8 cellular contexts compared by ENCODE assay signal in the genomic region with DNA sequence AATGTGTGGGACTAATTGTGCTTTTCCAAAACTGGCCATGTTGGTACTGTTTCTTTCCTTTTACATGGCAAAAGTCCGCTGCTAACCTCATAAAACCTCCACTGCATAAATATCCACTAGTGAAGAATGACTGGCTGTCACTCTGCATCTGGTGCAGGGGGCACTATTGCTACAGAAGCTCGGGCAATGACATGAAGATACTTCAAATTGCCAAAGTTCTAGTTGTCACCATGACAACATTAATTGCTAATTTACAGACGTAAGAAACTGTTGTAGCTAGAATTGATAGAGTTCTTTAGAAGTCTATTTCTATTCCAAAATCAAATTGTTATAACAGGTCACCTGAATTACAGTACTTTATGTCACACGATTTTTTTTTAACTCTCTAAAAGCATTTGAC. TPM values are rescaled to one million over a fixed set of nuclear protein-coding genes. Genes with fewer than 3 reads are reported as not detected.
DNase-seq lines count a peak whose midpoint lies in the region; ATAC-seq, FAIRE-seq and TF ChIP-seq lines count a peak whose summit lies in the region.

No MANE protein-coding gene starts in this region.

- dilution Hi-C loops in endothelial cell of umbilical vein (cut with MboI; ENCODE audit: extremely low pct_ligation_motif_present, low sequenced_read_pairs): no loop called here

- peak overlapping the region; percentile 98 for H3K4me2 ChIP-seq in OCI-LY7 (ENCODE audit: low read length)
- H3K4me2 ChIP-seq in endothelial cell of umbilical vein (ENCODE audit: insufficient read depth, low read length): no peak overlapping the region

- H3K4me3 ChIP-seq in OCI-LY7 (ENCODE audit: low read depth, low read length, poor library complexity, severe bottlenecking) (peak overlapping the region; percentile 73), endothelial cell of umbilical vein (replicated peaks in 1 of 3; ENCODE audit: insufficient read depth in 1 of 3, low read depth in 1 of 3, low read length in 3 of 3) (no peak overlapping the region), prostate gland (no peak overlapping the region)

- CTCF ChIA-PET in OCI-LY7 (lab: Charles Lee; ENCODE audit: unreplicated experiment) (no interaction called here), endothelial cell of umbilical vein (lab: Charles Lee) (interaction anchor here (0.6 to 1.3 kb wide), 2 partner anchors 72 to 199 kb away, joined by 3 to 4 read pairs; no protein-coding TSS in a partner anchor)

- TF ChIP-seq CTCF in OCI-LY7 (conservative IDR thresholded peaks at IDR 0.05; ENCODE audit: low read length) (peak; percentile 60), endothelial cell of umbilical vein (IDR thresholded peaks at IDR 0.05; ENCODE audit: extremely low read depth in 1 of 2, insufficient read depth in 1 of 2, low read depth in 1 of 2, low read length in 2 of 2) (peak in 1 of 2 donors; percentile 30), prostate gland (IDR thresholded peaks at IDR 0.05) (no peak)

- peak overlapping the region; percentile 85 for H3K27ac Mint-ChIP-seq in stimulated activated memory B cell treated with anti-CD40 and anti-IgM and Interleukin-4, amounts not matched to agents 10 μg/mL and 1 μg/mL and 100 μg/mL, for 72 hours

- FAIRE-seq in endothelial cell of umbilical vein (lab: Jason Lieb, UNC): no peak

- peaks cover 14% of the 10 kb centered on the region for H3K9me3 Mint-ChIP-seq in stimulated activated memory B cell treated with anti-CD40 and anti-IgM and Interleukin-4, amounts not matched to agents 10 μg/mL and 1 μg/mL and 100 μg/mL, for 72 hours

- no peak overlapping the region for H3K9ac ChIP-seq in endothelial cell of umbilical vein (replicated peaks; ENCODE audit: extremely low read depth, insufficient read depth, low read length)

- 9% methylated on average over 4 of the region's 4 CpGs for WGBS in prostate gland

- intact Hi-C loops in OCI-LY7 (cut with micrococcal nuclease; ENCODE audit: unreplicated experiment) (loop anchor here (1.0 to 10.0 kb wide), 2 partner anchors 105 to 1449 kb away; a partner anchor contains a TSS), endothelial cell of umbilical vein (cut with micrococcal nuclease) (loop anchor here (5.0 kb wide), 1 partner anchor 121 kb away; a partner anchor contains a TSS), prostate gland (cut with DNase I) (loop anchor here (10.0 kb wide), 1 partner anchor 109 kb away; a partner anchor contains a TSS)

- H4K20me1 ChIP-seq in OCI-LY7 (ENCODE audit: insufficient read depth, low read length) (no peaks in the 10 kb centered on the region), endothelial cell of umbilical vein (replicated peaks; ENCODE audit: control insufficient read depth, extremely low read depth, insufficient read depth, low read length) (no peaks in the 10 kb centered on the region)

- H3K27me3 ChIP-seq in endothelial cell of umbilical vein (ENCODE audit: control insufficient read depth in 2 of 2, insufficient read depth in 2 of 2, low read length in 2 of 2) (peaks cover 11 to 25% of the 10 kb centered on the region in 2 experiments), prostate gland (replicated peaks; ENCODE audit: insufficient read depth) (no peaks in the 10 kb centered on the region)

- POLR2A ChIA-PET in OCI-LY7 (lab: Charles Lee): interaction anchor here (0.7 to 1.3 kb wide), 2 partner anchors 9 to 11 kb away, joined by 3 to 4 read pairs; no protein-coding TSS in a partner anchor
- POLR2A ChIA-PET in endothelial cell of umbilical vein (lab: Charles Lee): no interaction called here

- DNase-seq in activated CD4-positive, alpha-beta T cell treated with anti-CD3 and anti-CD28 coated beads, Interleukin-2, amount 50 U/mL, for 1 hour: peak; percentile 12
- DNase-seq in activated CD4-positive, alpha-beta T cell treated with anti-CD3 and anti-CD28 coated beads for 4 hours: no peak
- DNase-seq in OCI-LY7 (ENCODE audit: low spot score) (peak; percentile 7), endothelial cell of umbilical vein (ENCODE audit: low read depth, low spot score) (peak; percentile 31), prostate gland (ENCODE audit: low spot score) (no peak)
- no peak for DNase-seq in activated CD4-positive, CD25-positive, alpha-beta regulatory T cell (lab: John Stamatoyannopoulos, UW)

- H3K36me3 Mint-ChIP-seq in stimulated activated memory B cell treated with anti-CD40 and anti-IgM and Interleukin-4, amounts not matched to agents 10 μg/mL and 1 μg/mL and 100 μg/mL, for 72 hours: peaks cover 24% of the 10 kb centered on the region

- peaks cover 16% of the 10 kb centered on the region for H3K4me1 ChIP-seq in OCI-LY7 (ENCODE audit: insufficient read depth, low read length, poor library complexity, severe bottlenecking)
- H3K4me1 ChIP-seq in endothelial cell of umbilical vein (ENCODE audit: control insufficient read depth, extremely low read depth, insufficient read depth, low read length): peaks cover 8% of the 10 kb centered on the region
- no peaks in the 10 kb centered on the region for H3K4me1 ChIP-seq in prostate gland (replicated peaks)

- H3K9me1 ChIP-seq in endothelial cell of umbilical vein (replicated peaks; ENCODE audit: control insufficient read depth, extremely low read depth, insufficient read depth, low read length): no peaks in the 10 kb centered on the region

- no peaks in the 10 kb centered on the region for H3K9me3 ChIP-seq in OCI-LY7 (ENCODE audit: low read length)
- H3K9me3 ChIP-seq in endothelial cell of umbilical vein (replicated peaks; ENCODE audit: control insufficient read depth, insufficient read depth, low read length): no peaks in the 10 kb centered on the region
- H3K9me3 ChIP-seq in prostate gland: no peaks in the 10 kb centered on the region

- H3K79me2 ChIP-seq in OCI-LY7 (ENCODE audit: insufficient read depth, low read depth, low read length) (peaks cover 4% of the 10 kb centered on the region; the same call in 1 of the 2 replicates), endothelial cell of umbilical vein (ENCODE audit: control insufficient read depth, insufficient read depth, low read length) (no peaks in the 10 kb centered on the region)

- H3K36me3 ChIP-seq in OCI-LY7 (ENCODE audit: insufficient read depth, low read length): no peaks in the 10 kb centered on the region
- no peaks in the 10 kb centered on the region for H3K36me3 ChIP-seq in endothelial cell of umbilical vein (ENCODE audit: control insufficient read depth in 2 of 2, extremely low read depth in 1 of 2, insufficient read depth in 2 of 2, low read length in 2 of 2)
- H3K36me3 ChIP-seq in prostate gland: no peaks in the 10 kb centered on the region

- BruUV-seq in OCI-LY7 (replicated peaks; lab: Mats Ljungman, UMichigan) (TSS peak; percentile 75), endothelial cell of umbilical vein (replicated peaks; lab: Mats Ljungman, UMichigan) (no TSS peak)

- ATAC-seq in stimulated activated memory B cell treated with anti-CD40 and anti-IgM and Interleukin-4, amounts not matched to agents 10 μg/mL and 1 μg/mL and 100 μg/mL, for 72 hours: no peak
- ATAC-seq in HG03342 (IDR thresholded peaks at IDR 0.05; ENCODE audit: unreplicated experiment): no peak

- H3K27ac ChIP-seq in OCI-LY7 (ENCODE audit: low read depth, low read length, poor library complexity, severe bottlenecking) (no peak overlapping the region), endothelial cell of umbilical vein (ENCODE audit: insufficient read depth, low read depth, low read length) (no peak overlapping the region), prostate gland (no peak overlapping the region)

- H2AFZ ChIP-seq in OCI-LY7 (ENCODE audit: low read length) (peak overlapping the region; percentile 99), endothelial cell of umbilical vein (ENCODE audit: low read depth, low read length) (no peak overlapping the region)

- peaks cover 28% of the 10 kb centered on the region for H3K27me3 Mint-ChIP-seq in stimulated activated memory B cell treated with anti-CD40 and anti-IgM and Interleukin-4, amounts not matched to agents 10 μg/mL and 1 μg/mL and 100 μg/mL, for 72 hours

- H3K9me2 ChIP-seq in OCI-LY7 (ENCODE audit: insufficient read depth, low read length): no peaks in the 10 kb centered on the region

- peaks cover 11% of the 10 kb centered on the region for H3K4me1 Mint-ChIP-seq in stimulated activated memory B cell treated with anti-CD40 and anti-IgM and Interleukin-4, amounts not matched to agents 10 μg/mL and 1 μg/mL and 100 μg/mL, for 72 hours

- TF ChIP-seq POLR2A in endothelial cell of umbilical vein (IDR thresholded peaks at IDR 0.05; ENCODE audit: low read depth, low read length) (no peak), prostate gland (IDR thresholded peaks at IDR 0.05) (no peak)

- peak overlapping the region; percentile 60 for H3K4me3 Mint-ChIP-seq in stimulated activated memory B cell treated with anti-CD40 and anti-IgM and Interleukin-4, amounts not matched to agents 10 μg/mL and 1 μg/mL and 100 μg/mL, for 72 hours

RNA-seq across cellular contexts. Expression of a gene that starts 0.9 kb away (rescaled TPM):
- total RNA-seq in OCI-LY7 (2014; rRNA removed; shearing (Covaris generic)): not detected in 2 replicates
- not detected in 2 replicates for total RNA-seq in OCI-LY7 (2022)
- not detected in 2 replicates for total RNA-seq in endothelial cell of umbilical vein
- polyA plus RNA-seq in endothelial cell of umbilical vein: not detected in 2 replicates
- polyA plus RNA-seq in endothelial cell of umbilical vein (2011; cell fraction: cytosol; rRNA removed): not detected in 2 replicates
- polyA plus RNA-seq in endothelial cell of umbilical vein (2011; cell fraction: nucleus; rRNA removed): not detected in 2 replicates
- not detected in 2 replicates for polyA plus RNA-seq in endothelial cell of umbilical vein (2012)
- polyA minus RNA-seq in endothelial cell of umbilical vein: not detected in 2 replicates
- polyA minus RNA-seq in endothelial cell of umbilical vein (2011; cell fraction: cytosol; rRNA and poly(A)+ RNA removed): not detected
- not detected in 2 replicates for polyA minus RNA-seq in endothelial cell of umbilical vein (2011; cell fraction: nucleus; rRNA and poly(A)+ RNA removed)
- 1 to 10 TPM in 1 of 2 donors, under 1 TPM in 1; 0.27 to 1.0 TPM for total RNA-seq in prostate gland

RNA-seq across cellular contexts. Expression of a gene that starts 0.9 kb away (rescaled TPM):
- total RNA-seq in OCI-LY7 (2014; rRNA removed; shearing (Covaris generic)): 2.8 and 4.8 TPM in 2 replicates
- total RNA-seq in OCI-LY7 (2022): 2.9 and 4.2 TPM in 2 replicates
- 2.7 TPM in 2 replicates for total RNA-seq in endothelial cell of umbilical vein
- 0.45 and 0.69 TPM in 2 replicates for polyA plus RNA-seq in endothelial cell of umbilical vein
- 1.0 and 1.1 TPM in 2 replicates for polyA plus RNA-seq in endothelial cell of umbilical vein (2011; cell fraction: cytosol; rRNA removed)
- polyA plus RNA-seq in endothelial cell of umbilical vein (2011; cell fraction: nucleus; rRNA removed): 2.1 and 2.6 TPM in 2 replicates
- 1.6 and 2.1 TPM in 2 replicates for polyA plus RNA-seq in endothelial cell of umbilical vein (2012)
- polyA minus RNA-seq in endothelial cell of umbilical vein: 0.55 and 0.66 TPM in 2 replicates
- 3.1 TPM for polyA minus RNA-seq in endothelial cell of umbilical vein (2011; cell fraction: cytosol; rRNA and poly(A)+ RNA removed)
- 2.6 and 3.1 TPM in 2 replicates for polyA minus RNA-seq in endothelial cell of umbilical vein (2011; cell fraction: nucleus; rRNA and poly(A)+ RNA removed)
- total RNA-seq in prostate gland: 10 to 100 TPM; 11.9 to 17.4 TPM

RNA-seq across cellular contexts. Expression of a gene that starts 40.3 kb away (rescaled TPM):
- total RNA-seq in OCI-LY7 (2014; rRNA removed; shearing (Covaris generic)): 0.21 and 2.4 TPM in 2 replicates
- total RNA-seq in OCI-LY7 (2022) (0.79 and 0.82 TPM in 2 replicates), endothelial cell of umbilical vein (11.2 and 13.4 TPM in 2 replicates), prostate gland (10 to 100 TPM; 15.8 to 22.8 TPM)
- polyA plus RNA-seq in endothelial cell of umbilical vein: 4.0 and 4.4 TPM in 2 replicates
- polyA plus RNA-seq in endothelial cell of umbilical vein (2011; cell fraction: cytosol; rRNA removed): 5.1 and 6.1 TPM in 2 replicates
- polyA plus RNA-seq in endothelial cell of umbilical vein (2011; cell fraction: nucleus; rRNA removed): 6.1 and 7.7 TPM in 2 replicates
- polyA plus RNA-seq in endothelial cell of umbilical vein (2012): 8.2 and 10.4 TPM in 2 replicates
- 13.0 and 19.4 TPM in 2 replicates for polyA minus RNA-seq in endothelial cell of umbilical vein
- 11.7 TPM for polyA minus RNA-seq in endothelial cell of umbilical vein (2011; cell fraction: cytosol; rRNA and poly(A)+ RNA removed)
- 15.9 and 16.4 TPM in 2 replicates for polyA minus RNA-seq in endothelial cell of umbilical vein (2011; cell fraction: nucleus; rRNA and poly(A)+ RNA removed)

Comparison
In these comparisons a context has a peak if more than half of its experiments do, and no peak if none do; other contexts are left out.
1. DNase-seq: peak in activated CD4-positive, alpha-beta T cell treated with anti-CD3 and anti-CD28 coated beads, Interleukin-2, amount 50 U/mL, for 1 hour (single experiment), OCI-LY7 (single experiment) and endothelial cell of umbilical vein (single experiment); none in activated CD4-positive, alpha-beta T cell treated with anti-CD3 and anti-CD28 coated beads for 4 hours (0 of 2), prostate gland (single experiment) and activated CD4-positive, CD25-positive, alpha-beta regulatory T cell (0 of 4).